ENCODE assay signal across 21 cellular contexts in the genomic region with DNA sequence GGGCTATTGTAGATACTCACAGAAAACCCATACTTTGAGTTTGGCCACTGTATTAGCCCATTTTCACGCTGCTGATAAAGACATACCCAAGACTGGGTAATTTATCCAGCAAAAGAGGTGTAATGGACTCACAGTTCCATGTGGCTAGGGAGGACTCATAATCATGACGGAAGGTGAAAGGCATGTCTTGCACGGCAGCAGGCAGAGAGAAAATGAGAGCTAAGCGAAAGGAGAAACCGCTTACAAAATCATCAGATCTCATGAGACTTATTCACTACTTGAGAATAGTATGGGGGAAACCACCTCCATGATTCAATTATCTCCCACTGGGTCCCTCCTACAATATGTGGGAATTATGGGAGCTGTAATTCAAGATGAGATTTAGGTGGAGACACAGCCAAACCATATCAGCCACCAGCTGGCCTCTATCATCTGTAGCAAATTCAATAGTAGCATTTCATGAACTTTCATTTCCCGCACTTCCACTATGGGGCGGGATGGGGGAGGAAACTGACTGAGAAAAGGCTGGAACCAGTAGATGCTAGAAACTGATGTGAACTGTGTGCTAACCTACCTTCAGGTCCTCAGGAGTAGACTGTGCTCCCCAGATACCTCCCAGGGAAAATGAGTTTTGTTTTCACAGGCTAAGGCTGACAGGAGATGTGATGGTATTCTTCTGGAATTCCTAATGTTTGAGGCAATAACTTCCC. TPM values are rescaled to one million over a fixed set of nuclear protein-coding genes. Genes with fewer than 3 reads are reported as not detected.
"Had no signal": no experiment of that assay in that cellular context is flagged by ENCODE, and none has a peak within 500 bp of the region (broad histone marks: within the 10 kb centered on the region; RNA-seq: fewer than 3 reads in every experiment).

No MANE protein-coding gene starts in this region.

- ATAC-seq: activated CD4-positive, alpha-beta T cell treated with anti-CD3 and anti-CD28 coated beads for 36 hours; activated CD8-positive, alpha-beta T cell treated with anti-CD3 and anti-CD28 coated beads for 36 hours; activated naive CD8-positive, alpha-beta T cell treated with anti-CD3 and anti-CD28 coated beads, Interleukin-2, amount 50 U/mL, for 24 hours; activated T-cell treated with anti-CD3 and anti-CD28 coated beads, Interleukin-2, amount 50 U/mL, for 72 hours; natural killer cell treated with Interleukin-12 subunit alpha and Interleukin-12 subunit beta and Interleukin-15 and Interleukin-18, amount 100 ng/mL, for 72 hours; psoas muscle; T-cell had no signal

- H3K36me3 Mint-ChIP-seq: memory B cell; natural killer cell treated with Interleukin-12 subunit alpha and Interleukin-12 subunit beta and Interleukin-15 and Interleukin-18, amount 100 ng/mL, for 72 hours; T-cell had no signal

- H3K4me2 ChIP-seq: hepatocyte had no signal

- H3K79me2 ChIP-seq: hepatocyte had no signal

- H3K27ac Mint-ChIP-seq: activated CD4-positive, alpha-beta T cell treated with anti-CD3 and anti-CD28 coated beads for 36 hours; activated CD8-positive, alpha-beta T cell treated with anti-CD3 and anti-CD28 coated beads for 36 hours; activated naive CD8-positive, alpha-beta T cell treated with anti-CD3 and anti-CD28 coated beads, Interleukin-2, amount 50 U/mL, for 24 hours; activated T-cell treated with anti-CD3 and anti-CD28 coated beads, Interleukin-2, amount 50 U/mL, for 72 hours; memory B cell; natural killer cell treated with Interleukin-12 subunit alpha and Interleukin-12 subunit beta and Interleukin-15 and Interleukin-18, amount 100 ng/mL, for 72 hours; stimulated activated naive CD8-positive, alpha-beta T cell treated with anti-CD3 and anti-CD28 coated beads, Interleukin-15, Interleukin-2, amounts not matched to agents 100 ng/mL and 50 ng/mL, for 24 hours; T-cell had no signal

- H3K9me3 Mint-ChIP-seq: activated CD8-positive, alpha-beta T cell treated with anti-CD3 and anti-CD28 coated beads for 36 hours; activated naive CD8-positive, alpha-beta T cell treated with anti-CD3 and anti-CD28 coated beads, Interleukin-2, amount 50 U/mL, for 24 hours; natural killer cell treated with Interleukin-12 subunit alpha and Interleukin-12 subunit beta and Interleukin-15 and Interleukin-18, amount 100 ng/mL, for 72 hours; stimulated activated naive CD8-positive, alpha-beta T cell treated with anti-CD3 and anti-CD28 coated beads, Interleukin-15, Interleukin-2, amounts not matched to agents 100 ng/mL and 50 ng/mL, for 24 hours; T-cell had no signal

- H3K27ac ChIP-seq: cardiac muscle cell, coronary artery, hepatocyte, psoas muscle, vagina, VCaP had no signal

- H3K27me3 ChIP-seq: cardiac muscle cell, hepatocyte, vagina had no signal

- DNase-seq: activated CD4-positive, alpha-beta T cell treated with anti-CD3 and anti-CD28 coated beads for 36 hours; activated CD8-positive, alpha-beta memory T cell treated with anti-CD3 and anti-CD28 coated beads, Interleukin-2, amount 50 U/mL, for 4 hours; activated CD8-positive, alpha-beta T cell treated with anti-CD3 and anti-CD28 coated beads for 36 hours; activated naive CD4-positive, alpha-beta T cell; activated naive CD8-positive, alpha-beta T cell treated with anti-CD3 and anti-CD28 coated beads, Interleukin-2, amount 50 U/mL, for 24 hours; activated T-cell treated with anti-CD3 and anti-CD28 coated beads, Interleukin-2, amount 50 U/mL, for 72 hours; effector CD8-positive, alpha-beta T cell; left cardiac atrium; psoas muscle; stimulated activated CD4-positive, alpha-beta T cell treated with anti-CD3 and anti-CD28 coated beads, Interleukin-4, amount 100 ng/mL, for 24 hours; T-cell; T1000 had no signal

- H3K4me1 ChIP-seq: psoas muscle, vagina had no signal

- H3K9me3 ChIP-seq: psoas muscle, vagina had no signal

- H3K36me3 ChIP-seq: cardiac muscle cell, vagina had no signal

- H3K4me1 Mint-ChIP-seq: activated CD4-positive, alpha-beta T cell treated with anti-CD3 and anti-CD28 coated beads for 36 hours; activated naive CD8-positive, alpha-beta T cell treated with anti-CD3 and anti-CD28 coated beads, Interleukin-2, amount 50 U/mL, for 24 hours; memory B cell; T-cell had no signal

- H2AFZ ChIP-seq: hepatocyte had no signal

- H3K4me3 Mint-ChIP-seq: activated CD4-positive, alpha-beta T cell treated with anti-CD3 and anti-CD28 coated beads for 36 hours; activated CD8-positive, alpha-beta T cell treated with anti-CD3 and anti-CD28 coated beads for 36 hours; activated naive CD8-positive, alpha-beta T cell treated with anti-CD3 and anti-CD28 coated beads, Interleukin-2, amount 50 U/mL, for 24 hours; activated T-cell treated with anti-CD3 and anti-CD28 coated beads, Interleukin-2, amount 50 U/mL, for 72 hours; memory B cell; natural killer cell treated with Interleukin-12 subunit alpha and Interleukin-12 subunit beta and Interleukin-15 and Interleukin-18, amount 100 ng/mL, for 72 hours; stimulated activated naive CD8-positive, alpha-beta T cell treated with anti-CD3 and anti-CD28 coated beads, Interleukin-15, Interleukin-2, amounts not matched to agents 100 ng/mL and 50 ng/mL, for 24 hours; T-cell had no signal

- H3K4me3 ChIP-seq: cardiac muscle cell, coronary artery, hepatocyte, psoas muscle, vagina had no signal

RNA-seq across cellular contexts. Expression of a gene that starts 35.3 kb away (rescaled TPM):
- total RNA-seq: activated CD4-positive, alpha-beta T cell treated with anti-CD3 and anti-CD28 coated beads for 36 hours; activated CD8-positive, alpha-beta T cell treated with anti-CD3 and anti-CD28 coated beads for 36 hours; activated T-cell treated with anti-CD3 and anti-CD28 coated beads, Interleukin-2, amount 50 U/mL, for 72 hours; natural killer cell treated with Interleukin-12 subunit alpha and Interleukin-12 subunit beta and Interleukin-15 and Interleukin-18, amount 100 ng/mL, for 72 hours had no signal
- polyA plus RNA-seq: fibroblast of lung had no signal
